In genomic region chr21:45361033-45361997, GRCh38 we compare ENCODE assay signal across 19 cellular contexts. TPM values are rescaled to one million over a fixed set of nuclear protein-coding genes. Genes with fewer than 3 reads are reported as not detected.
A peak's percentile ranks its signal among the peaks of the same experiment; 100 is the strongest.
DNase-seq lines count a peak whose midpoint lies in the region; ATAC-seq, FAIRE-seq and TF ChIP-seq lines count a peak whose summit lies in the region.
"Had no signal": no experiment of that assay in that cellular context is flagged by ENCODE, and none has a peak within 500 bp of the region (broad histone marks: within the 10 kb centered on the region; RNA-seq: fewer than 3 reads in every experiment).

No MANE protein-coding gene starts in this region.

- no peak overlapping the region for H2AK5ac ChIP-seq in mesendoderm (ENCODE audit: low read length)

- peak overlapping the region; percentile 65 for H3K56ac ChIP-seq in mesendoderm (ENCODE audit: low read length)

- H3K36me3 ChIP-seq in bronchial epithelial cell (ENCODE audit: control insufficient read depth, insufficient read depth, low read length) (no peaks in the 10 kb centered on the region), mesendoderm (ENCODE audit: control insufficient read depth, insufficient read depth, low read length) (no peaks in the 10 kb centered on the region), tibial artery (no peaks in the 10 kb centered on the region)
- H3K36me3 ChIP-seq: gastroesophageal sphincter had no signal

- intact Hi-C loops in right cardiac atrium (cut with DNase I): loop anchor here in 2 of 4 donors (5.0 kb wide), 2 partner anchors 54 to 59 kb away; no protein-coding TSS in a partner anchor
- intact Hi-C loops in cardiac septum (cut with DNase I): no loop called here
- intact Hi-C loops in tibial artery (cut with DNase I; ENCODE audit: low total_unique reads): no loop called here

- no peak overlapping the region for H2BK15ac ChIP-seq in mesendoderm (replicated peaks; ENCODE audit: low read depth)

- peaks cover 16% of the 10 kb centered on the region for H3K4me1 ChIP-seq in right cardiac atrium (ENCODE audit: control insufficient read depth, insufficient read depth, low read length)
- peaks cover 13% of the 10 kb centered on the region for H3K4me1 ChIP-seq in mesendoderm (ENCODE audit: control insufficient read depth, low read depth, low read length)
- peaks cover 0 to 37% (median 27%) of the 10 kb centered on the region in 4 donors for H3K4me1 ChIP-seq in tibial artery

- peak overlapping the region; percentile 62 for H2BK5ac ChIP-seq in mesendoderm (ENCODE audit: low read length)

- H3K9me3 ChIP-seq in right cardiac atrium (ENCODE audit: control insufficient read depth, low read length) (no peaks in the 10 kb centered on the region), tibial artery (no peaks in the 10 kb centered on the region)
- H3K9me3 ChIP-seq: gastroesophageal sphincter had no signal

- no peak overlapping the region for H3K27ac ChIP-seq in right cardiac atrium (ENCODE audit: low read length)
- H3K27ac ChIP-seq in mesendoderm (ENCODE audit: low read depth, low read length): peak overlapping the region; percentile 50
- peak overlapping the region; percentile 93 to 98 for H3K27ac ChIP-seq in tibial artery

- no peaks in the 10 kb centered on the region for H3K79me1 ChIP-seq in mesendoderm (ENCODE audit: low read length)

- DNase-seq in right cardiac atrium: peak; percentile 15 to 55 (median 51)
- DNase-seq in cardiac septum (ENCODE audit: low spot score): no peak
- DNase-seq in bronchial epithelial cell (ENCODE audit: low read depth): no peak
- peak; percentile 85 for DNase-seq in mesendoderm
- DNase-seq in tibial artery: no peak
- DNase-seq in NCI-H1092 (lab: John Stamatoyannopoulos, UW): no peak
- DNase-seq in pons (ENCODE audit: low spot score): no peak
- no peak for DNase-seq in DMS153 (lab: John Stamatoyannopoulos, UW)
- DNase-seq: activated CD4-positive, CD25-positive, alpha-beta regulatory T cell treated with anti-CD3 and anti-CD28 coated beads, Interleukin-2, amount 50 U/mL, for 72 hours; aorta; effector CD8-positive, alpha-beta T cell; NCI-H1048; NCI-H2081; NCI-H510A treated with DMSO at 0.1 percent for 48 hours had no signal

- peak overlapping the region; percentile 48 for H2BK120ac ChIP-seq in mesendoderm (ENCODE audit: low read depth, low read length)

- no peak for ATAC-seq in right cardiac atrium
- ATAC-seq: esophagus mucosa, gastroesophageal sphincter, left lobe of liver, sciatic nerve had no signal

- H3K27me3 ChIP-seq in right cardiac atrium (ENCODE audit: control insufficient read depth, insufficient read depth) (no peaks in the 10 kb centered on the region), bronchial epithelial cell (ENCODE audit: control insufficient read depth, insufficient read depth, low read length) (peaks cover 3% of the 10 kb centered on the region), mesendoderm (ENCODE audit: insufficient read depth, low read length, poor library complexity) (no peaks in the 10 kb centered on the region), tibial artery (no peaks in the 10 kb centered on the region)
- H3K27me3 ChIP-seq: gastroesophageal sphincter had no signal

- no peak overlapping the region for H3K4me3 ChIP-seq in right cardiac atrium (ENCODE audit: low read length)
- H3K4me3 ChIP-seq in bronchial epithelial cell (ENCODE audit: low read depth, low read length): no peak overlapping the region
- no peak overlapping the region for H3K4me3 ChIP-seq in mesendoderm (ENCODE audit: low read length)
- no peak overlapping the region for H3K4me3 ChIP-seq in tibial artery
- H3K4me3 ChIP-seq: gastroesophageal sphincter had no signal

- TF ChIP-seq CTCF in bronchial epithelial cell (IDR thresholded peaks at IDR 0.05; ENCODE audit: insufficient read depth, low read length, severe bottlenecking) (no peak), tibial artery (IDR thresholded peaks at IDR 0.05) (no peak)

- peak overlapping the region; percentile 76 for H3K18ac ChIP-seq in mesendoderm (ENCODE audit: low read length)

- WGBS in right cardiac atrium: 82% methylated on average over 29 of the region's 29 CpGs
- WGBS in mesendoderm (ENCODE audit: extremely low coverage, insufficient coverage, low lambda C conversion rate): no CpG with 5 or more reads among the region's 29 CpGs

- H3K9ac ChIP-seq in mesendoderm (ENCODE audit: low read length): peak overlapping the region; percentile 32

- no peaks in the 10 kb centered on the region for H3K79me2 ChIP-seq in mesendoderm (ENCODE audit: control insufficient read depth, insufficient read depth, low read length)

- H3K23ac ChIP-seq in mesendoderm (ENCODE audit: low read length): no peak overlapping the region

- H3K4me2 ChIP-seq in mesendoderm (ENCODE audit: low read length): no peak overlapping the region

- H4K8ac ChIP-seq in mesendoderm (ENCODE audit: low read depth, low read length): no peak overlapping the region

- no peak overlapping the region for H4K5ac ChIP-seq in mesendoderm (ENCODE audit: low read length)

- FAIRE-seq in bronchial epithelial cell (lab: Jason Lieb, UNC): peak; percentile 7
- FAIRE-seq: GM12891 had no signal

- H3K4ac ChIP-seq in mesendoderm (ENCODE audit: low read depth, low read length): peak overlapping the region; percentile 87

RNA-seq across cellular contexts. Expression of gene COL18A1, which starts 43.6 kb away (rescaled TPM):
- total RNA-seq in right cardiac atrium (100 to 1,000 TPM in 1 of 4 donors, 10 to 100 TPM in 3; 63.5 to 134 (median 84.6) TPM), cardiac septum (77.0 TPM), bronchial epithelial cell (9.2 and 16.9 TPM in 2 replicates)
- polyA plus RNA-seq in right cardiac atrium: 52.3 TPM
- 84.0 TPM for polyA plus RNA-seq in mesendoderm (2013, experiment 1 of 2)
- 85.5 TPM for polyA plus RNA-seq in mesendoderm (2013, experiment 2 of 2)

Comparison
In these comparisons a context has a peak if more than half of its experiments do, and no peak if none do; other contexts are left out.
1. DNase-seq: peak in right cardiac atrium (3 of 3) and mesendoderm (single experiment); none in cardiac septum (single experiment), bronchial epithelial cell (single experiment), tibial artery (0 of 2), NCI-H1092 (single experiment), pons (single experiment) and DMS153 (single experiment).